ENCODE assay signal across 8 cellular contexts in genomic region chr2:96164459-96165184, GRCh38. TPM values are rescaled to one million over a fixed set of nuclear protein-coding genes. Genes with fewer than 3 reads are reported as not detected.
DNase-seq lines count a peak whose midpoint lies in the region; ATAC-seq lines count a peak whose summit lies in the region.

No MANE protein-coding gene starts in this region.

- H3K9me3 Mint-ChIP-seq in activated CD4-positive, alpha-beta memory T cell treated with anti-CD3 and anti-CD28 coated beads for 36 hours, result peaks cover 13% of the 10 kb centered on the region

- H3K4me1 ChIP-seq in aorta (ENCODE audit: control insufficient read depth in 1 of 2, insufficient read depth in 2 of 2, low read length in 2 of 2) (no peaks in the 10 kb centered on the region), mesenchymal stem cell (ENCODE audit: control insufficient read depth, insufficient read depth, low read depth, low read length) (peaks cover 2% of the 10 kb centered on the region)

- no peak overlapping the region for H3K14ac ChIP-seq in mesenchymal stem cell (ENCODE audit: low read length in 2 of 2)

- H3K79me1 ChIP-seq in mesenchymal stem cell (replicated peaks; ENCODE audit: low read length, poor library complexity, severe bottlenecking), result no peaks in the 10 kb centered on the region

- peak overlapping the region; percentile 100 for H3K27ac Mint-ChIP-seq in activated CD4-positive, alpha-beta memory T cell treated with anti-CD3 and anti-CD28 coated beads for 36 hours

- no peak overlapping the region for H3K4me2 ChIP-seq in mesenchymal stem cell (ENCODE audit: low read length, poor library complexity, severe bottlenecking)

- H3K27me3 ChIP-seq in aorta (ENCODE audit: control insufficient read depth in 1 of 2, insufficient read depth in 2 of 2, low read length in 1 of 2) (no peaks in the 10 kb centered on the region), mesenchymal stem cell (ENCODE audit: control insufficient read depth in 1 of 2, insufficient read depth in 1 of 2, low read length in 2 of 2) (peaks cover 0 to 4% of the 10 kb centered on the region in 2 experiments)

- H3K4me3 Mint-ChIP-seq in activated CD4-positive, alpha-beta memory T cell treated with anti-CD3 and anti-CD28 coated beads for 36 hours, result peak overlapping the region; percentile 87

- H3K36me3 ChIP-seq in aorta (ENCODE audit: control insufficient read depth in 1 of 2, insufficient read depth in 2 of 2, low read length in 1 of 2), result no peaks in the 10 kb centered on the region
- no peaks in the 10 kb centered on the region for H3K36me3 ChIP-seq in mesenchymal stem cell (ENCODE audit: control insufficient read depth in 1 of 2, insufficient read depth in 2 of 2, low read depth in 1 of 2, low read length in 2 of 2)

- peaks cover 4% of the 10 kb centered on the region for H3K36me3 Mint-ChIP-seq in activated CD4-positive, alpha-beta memory T cell treated with anti-CD3 and anti-CD28 coated beads for 36 hours

- H2AFZ ChIP-seq in mesenchymal stem cell (ENCODE audit: low read depth, low read length), result no peak overlapping the region

- H2BK5ac ChIP-seq in mesenchymal stem cell (ENCODE audit: low read depth, low read length, poor library complexity, severe bottlenecking), result no peak overlapping the region

- H2AK5ac ChIP-seq in mesenchymal stem cell (ENCODE audit: low read length, severe bottlenecking), result no peak overlapping the region

- 83 to 88% methylated on average over 18 of the region's 18 CpGs for WGBS in aorta, 2 donors
- WGBS in mesenchymal stem cell, result 72% methylated on average over 18 of the region's 18 CpGs

- H3K4me3 ChIP-seq in aorta (ENCODE audit: low read length in 2 of 2), result no peak overlapping the region
- no peak overlapping the region for H3K4me3 ChIP-seq in mesenchymal stem cell (ENCODE audit: insufficient read depth in 1 of 2, low read depth in 1 of 2, low read length in 2 of 2)

- H3K18ac ChIP-seq in mesenchymal stem cell (ENCODE audit: low read depth in 1 of 2, low read length in 2 of 2), result no peak overlapping the region

- H4K91ac ChIP-seq in mesenchymal stem cell (ENCODE audit: low read length), result no peak overlapping the region

- H3K27me3 Mint-ChIP-seq in activated CD4-positive, alpha-beta memory T cell treated with anti-CD3 and anti-CD28 coated beads for 36 hours, result no peaks in the 10 kb centered on the region

- no peaks in the 10 kb centered on the region for H3K9me3 ChIP-seq in aorta (ENCODE audit: control insufficient read depth, low read length)
- peaks cover 6% of the 10 kb centered on the region for H3K9me3 ChIP-seq in mesenchymal stem cell (ENCODE audit: control insufficient read depth, low read length)

- CTCF ChIA-PET in activated CD4-positive, alpha-beta memory T cell treated with anti-CD3 and anti-CD28 coated beads for 36 hours (lab: Charles Lee), result interaction anchor here (1.1 to 5.2 kb wide), 7 partner anchors 10 to 172 kb away, joined by 3 to 39 read pairs (median 15); partner anchors contain the start of genes ASTL and DUSP2

- no peak for ATAC-seq in Right ventricle myocardium inferior
- ATAC-seq in HG03108 (IDR thresholded peaks at IDR 0.05; ENCODE audit: unreplicated experiment), result peak; percentile 61
- no peak for ATAC-seq in aorta (ENCODE audit: low FRiP score)

- H3K4me1 Mint-ChIP-seq in activated CD4-positive, alpha-beta memory T cell treated with anti-CD3 and anti-CD28 coated beads for 36 hours (ENCODE audit: low read depth), result peaks cover 72% of the 10 kb centered on the region

- H2BK12ac ChIP-seq in mesenchymal stem cell (ENCODE audit: low read length in 2 of 2), result no peak overlapping the region

- no peak overlapping the region for H2BK120ac ChIP-seq in mesenchymal stem cell (ENCODE audit: low read depth, low read length)

- no peak overlapping the region for H4K8ac ChIP-seq in mesenchymal stem cell (ENCODE audit: low read length)

- peak; percentile 54 for DNase-seq in cardiac septum (ENCODE audit: low spot score)
- DNase-seq in Right ventricle myocardium inferior (ENCODE audit: missing footprints), result no peak
- DNase-seq in activated CD4-positive, alpha-beta memory T cell treated with anti-CD3 and anti-CD28 coated beads for 36 hours, result peak; percentile 90
- DNase-seq in islet precursor cell, result peak; percentile 83
- peak; percentile 41 to 69 for DNase-seq in aorta
- DNase-seq in HuH-7 (ENCODE audit: low spot score), result no peak
- no peak for DNase-seq in mesenchymal stem cell

- POLR2A ChIA-PET in activated CD4-positive, alpha-beta memory T cell treated with anti-CD3 and anti-CD28 coated beads for 36 hours (lab: Charles Lee), result interaction anchor here (0.8 to 3.8 kb wide), 6 partner anchors 10 to 173 kb away, joined by 3 to 173 read pairs (median 10); partner anchors contain the start of genes ANKRD36C, ASTL, DUSP2 and STARD7

- H3K27ac ChIP-seq in aorta (ENCODE audit: low read depth in 1 of 2, low read length in 2 of 2) (no peak overlapping the region), mesenchymal stem cell (ENCODE audit: low read length, poor library complexity, severe bottlenecking) (no peak overlapping the region)

- no peak overlapping the region for H3K23ac ChIP-seq in mesenchymal stem cell (ENCODE audit: low read length in 2 of 2)

- no peak overlapping the region for H3K4ac ChIP-seq in mesenchymal stem cell (ENCODE audit: low read depth in 1 of 2, low read length in 2 of 2)

- no peak overlapping the region for H3K9ac ChIP-seq in mesenchymal stem cell (ENCODE audit: low read length)

- no peak overlapping the region for H2BK15ac ChIP-seq in mesenchymal stem cell (ENCODE audit: low read depth, poor library complexity, severe bottlenecking)

- intact Hi-C loops in cardiac septum (cut with DNase I), result no loop called here
- intact Hi-C loops in Right ventricle myocardium inferior (cut with DNase I), result no loop called here
- intact Hi-C loops in activated CD4-positive, alpha-beta memory T cell treated with anti-CD3 and anti-CD28 coated beads for 36 hours (cut with micrococcal nuclease), result loop anchor here (1.0 to 5.0 kb wide), 6 partner anchors 8 to 178 kb away; no protein-coding TSS in a partner anchor
- intact Hi-C loops in aorta (cut with DNase I), result no loop called here

RNA-seq across cellular contexts. Expression of gene DUSP2, which starts 19.4 kb away (rescaled TPM):
- total RNA-seq in cardiac septum (1.3 TPM), Right ventricle myocardium inferior (1.3 TPM), aorta (1 to 10 TPM; 5.7 to 7.5 TPM)
- total RNA-seq in activated CD4-positive, alpha-beta memory T cell treated with anti-CD3 and anti-CD28 coated beads for 36 hours, result 100 to 1,000 TPM; 522 to 539 TPM
- polyA plus RNA-seq in aorta, result 1 to 10 TPM; 1.2 to 1.9 TPM
- 0.08 TPM for polyA plus RNA-seq in mesenchymal stem cell (2013, experiment 1 of 2)
- 0.11 TPM for polyA plus RNA-seq in mesenchymal stem cell (2013, experiment 2 of 2)

RNA-seq across cellular contexts. Expression of gene ASTL, which starts 26.3 kb away (rescaled TPM):
- total RNA-seq in cardiac septum, result not detected
- not detected for total RNA-seq in Right ventricle myocardium inferior
- 1 to 10 TPM; 1.8 to 2.4 TPM for total RNA-seq in activated CD4-positive, alpha-beta memory T cell treated with anti-CD3 and anti-CD28 coated beads for 36 hours
- total RNA-seq in aorta, result under 1 TPM; 0.57 to 0.62 TPM
- not detected for polyA plus RNA-seq in aorta
- polyA plus RNA-seq in mesenchymal stem cell (2013, experiment 1 of 2), result not detected
- polyA plus RNA-seq in mesenchymal stem cell (2013, experiment 2 of 2), result not detected

RNA-seq across cellular contexts. Expression of gene STARD7, which starts 44.0 kb away (rescaled TPM):
- total RNA-seq in cardiac septum (142 TPM), Right ventricle myocardium inferior (194 TPM), aorta (10 to 100 TPM; 69.3 to 72.7 TPM)
- total RNA-seq in activated CD4-positive, alpha-beta memory T cell treated with anti-CD3 and anti-CD28 coated beads for 36 hours, result 100 to 1,000 TPM; 173 to 181 TPM
- polyA plus RNA-seq in aorta, result 10 to 100 TPM; 23.8 to 36.3 TPM
- polyA plus RNA-seq in mesenchymal stem cell (2013, experiment 1 of 2), result 43.7 TPM
- polyA plus RNA-seq in mesenchymal stem cell (2013, experiment 2 of 2), result 44.3 TPM

RNA-seq across cellular contexts. Expression of gene ADRA2B, which starts 48.3 kb away (rescaled TPM):
- 5.5 TPM for total RNA-seq in cardiac septum
- 6.9 TPM for total RNA-seq in Right ventricle myocardium inferior
- total RNA-seq in activated CD4-positive, alpha-beta memory T cell treated with anti-CD3 and anti-CD28 coated beads for 36 hours, result under 1 TPM; 0.21 to 0.36 TPM
- 10 to 100 TPM in 1 of 2 donors, under 1 TPM in 1; 0.81 to 34.0 TPM for total RNA-seq in aorta
- under 1 TPM in 1 of 2 donors, not detected in 1; 0.26 TPM for polyA plus RNA-seq in aorta
- polyA plus RNA-seq in mesenchymal stem cell (2013, experiment 1 of 2), result not detected
- 0.01 TPM for polyA plus RNA-seq in mesenchymal stem cell (2013, experiment 2 of 2)

Comparison
In these comparisons a context has a peak if more than half of its experiments do, and no peak if none do; other contexts are left out.
1. DNase-seq: peak in cardiac septum (single experiment), activated CD4-positive, alpha-beta memory T cell treated with anti-CD3 and anti-CD28 coated beads for 36 hours (single experiment), islet precursor cell (single experiment) and aorta (2 of 2); none in Right ventricle myocardium inferior (single experiment), HuH-7 (single experiment) and mesenchymal stem cell (single experiment).
2. RNA of gene DUSP2, which starts 19.4 kb away (total RNA-seq): 522 to 539 TPM in activated CD4-positive, alpha-beta memory T cell treated with anti-CD3 and anti-CD28 coated beads for 36 hours; 5.7 to 7.5 TPM in aorta, 1.3 TPM in Right ventricle myocardium inferior (single experiment) and 1.3 TPM in cardiac septum (single experiment); every median in the first group is over 10 times any median in the second.